ENCODE assay signal across 20 cellular contexts in genomic region chr6:157492249-157492648, GRCh38.
DNase-seq lines count a peak whose midpoint lies in the region; ATAC-seq, FAIRE-seq and TF ChIP-seq lines count a peak whose summit lies in the region.
"Had no signal": no experiment of that assay in that cellular context is flagged by ENCODE, and none has a peak within 500 bp of the region (broad histone marks: within the 10 kb centered on the region; RNA-seq: fewer than 3 reads in every experiment).

No MANE protein-coding gene starts in this region.

- no peak for ATAC-seq in WTC11
- no peak for ATAC-seq in natural killer cell treated with Interleukin-12 subunit alpha and Interleukin-12 subunit beta and Interleukin-15 and Interleukin-18, amount 100 ng/mL, for 72 hours

- H3K4me1 Mint-ChIP-seq in WTC11: peaks cover 47% of the 10 kb centered on the region
- H3K4me1 Mint-ChIP-seq in neural progenitor cell: peaks cover 20% of the 10 kb centered on the region
- peaks cover 54% of the 10 kb centered on the region for H3K4me1 Mint-ChIP-seq in endothelial cell (ENCODE audit: unreplicated experiment)
- peaks cover 12 to 14% of the 10 kb centered on the region in 2 donors for H3K4me1 Mint-ChIP-seq in natural killer cell treated with Interleukin-12 subunit alpha and Interleukin-12 subunit beta and Interleukin-15 and Interleukin-18, amount 100 ng/mL, for 72 hours (ENCODE audit: low read depth in 2 of 2)

- no peaks in the 10 kb centered on the region for H3F3A ChIP-seq in neural progenitor cell (ENCODE audit: low read depth)

- no peaks in the 10 kb centered on the region for H3K79me1 ChIP-seq in H1 (ENCODE audit: low read depth, low read length)

- H3K27me3 ChIP-seq in H1 (replicated peaks in 1 of 4; ENCODE audit: control insufficient read depth in 3 of 4, extremely low read depth in 1 of 4, insufficient read depth in 3 of 4, low read length in 3 of 4): no peaks in the 10 kb centered on the region
- no peaks in the 10 kb centered on the region for H3K27me3 ChIP-seq in neural progenitor cell

- peak overlapping the region; percentile 6; the same call in 1 of the 2 replicates for H4K8ac ChIP-seq in H1 (ENCODE audit: extremely low read depth, insufficient read depth, low read length)

- no peak for FAIRE-seq in H1 (lab: Jason Lieb, UNC)
- FAIRE-seq: A204.1, D721Med, GM12892, GM18507, HepG2, HTR-8/SVneo had no signal

- H4K20me1 ChIP-seq in H1 (replicated peaks in 1 of 2; ENCODE audit: control insufficient read depth in 1 of 2, insufficient read depth in 2 of 2, low read length in 2 of 2): no peaks in the 10 kb centered on the region
- no peaks in the 10 kb centered on the region for H4K20me1 ChIP-seq in neural progenitor cell (ENCODE audit: low read depth)

- no peak overlapping the region for H3K4ac ChIP-seq in H1 (replicated peaks; ENCODE audit: insufficient read length, low read depth, low read length)

- H3K4me1 ChIP-seq in H1 (replicated peaks in 1 of 4; ENCODE audit: control insufficient read depth in 3 of 4, insufficient read depth in 4 of 4, low read length in 3 of 4) (peaks cover 0 to 14% (median 4%) of the 10 kb centered on the region in 4 experiments; a peak in 6 of 7 replicates), neural progenitor cell (peaks cover 28% of the 10 kb centered on the region)
- H3K4me1 ChIP-seq: Caco-2 had no signal

- H2BK15ac ChIP-seq in H1 (ENCODE audit: low read length): no peak overlapping the region

- no peak overlapping the region for H2BK120ac ChIP-seq in H1 (replicated peaks; ENCODE audit: low read depth, low read length)

- CTCF ChIA-PET in WTC11 (lab: Charles Lee) (interaction anchor here (0.6 kb wide), 1 partner anchor 10 kb away, joined by 3 read pairs; no protein-coding TSS in a partner anchor), H1 (lab: Charles Lee; ENCODE audit: partially characterized antibody) (interaction anchor here (1.2 to 1.3 kb wide), 2 partner anchors 30 to 89 kb away, joined by 3 to 6 read pairs; no protein-coding TSS in a partner anchor)

- H3K36me3 Mint-ChIP-seq in WTC11 (peaks cover 3% of the 10 kb centered on the region), neural progenitor cell (peaks cover 5% of the 10 kb centered on the region), endothelial cell (ENCODE audit: low read depth, unreplicated experiment) (peaks cover 18% of the 10 kb centered on the region)
- H3K36me3 Mint-ChIP-seq in natural killer cell treated with Interleukin-12 subunit alpha and Interleukin-12 subunit beta and Interleukin-15 and Interleukin-18, amount 100 ng/mL, for 72 hours: no peaks in the 10 kb centered on the region

- no peak overlapping the region for H3K56ac ChIP-seq in H1 (replicated peaks; ENCODE audit: insufficient read length, low read depth, low read length)

- no peak overlapping the region for H3K4me2 ChIP-seq in H1 (ENCODE audit: insufficient read depth in 1 of 2, low read depth in 2 of 2, low read length in 2 of 2)
- no peak overlapping the region for H3K4me2 ChIP-seq in neural progenitor cell

- no peak overlapping the region for H3K18ac ChIP-seq in H1 (ENCODE audit: extremely low read depth, low read length)

- H3K79me2 ChIP-seq in H1 (ENCODE audit: control insufficient read depth in 1 of 2, insufficient read depth in 2 of 2, low read length in 2 of 2) (no peaks in the 10 kb centered on the region), neural progenitor cell (ENCODE audit: low read depth) (no peaks in the 10 kb centered on the region)

- TF ChIP-seq RAD21 in H1 (IDR thresholded peaks at IDR 0.05 in 1 of 2, conservative IDR thresholded peaks at IDR 0.05 in 1 of 2; ENCODE audit: low read depth in 2 of 2, low read length in 2 of 2): no peak

- TF ChIP-seq CTCF in WTC11 (IDR thresholded peaks at IDR 0.05): no peak
- TF ChIP-seq CTCF in H1 (IDR thresholded peaks at IDR 0.05; ENCODE audit: control extremely low read depth in 1 of 3, insufficient read depth in 1 of 3, low read depth in 1 of 3, low read length in 3 of 3): no peak
- TF ChIP-seq CTCF in neural progenitor cell (IDR thresholded peaks at IDR 0.05): no peak
- TF ChIP-seq CTCF in endothelial cell (IDR thresholded peaks at IDR 0.05; ENCODE audit: unreplicated experiment): no peak

- no peak overlapping the region for H3K4me3 ChIP-seq in H1 (ENCODE audit: extremely low read depth in 1 of 4, insufficient read depth in 2 of 4, low read depth in 3 of 4, low read length in 4 of 4)
- no peak overlapping the region for H3K4me3 ChIP-seq in neural progenitor cell

- H3K36me3 ChIP-seq in H1 (ENCODE audit: control insufficient read depth in 2 of 4, insufficient read depth in 4 of 4, low read length in 3 of 4) (no peaks in the 10 kb centered on the region; a peak in 1 of 8 replicates), neural progenitor cell (no peaks in the 10 kb centered on the region)

- WGBS in H1 (ENCODE audit: extremely low coverage in 1 of 2, insufficient coverage in 1 of 2, insufficient read length in 1 of 2, insufficient replicate concordance in 2 of 2, low coverage in 1 of 2, low lambda C conversion rate in 2 of 2, missing lambda C conversion rate in 1 of 2), 2 experiments: 88% methylated on average over 12 of the region's 12 CpGs; no CpG with 5 or more reads in 1 of the 2 experiments

- H3K9ac ChIP-seq in H1 (replicated peaks in 1 of 4; ENCODE audit: extremely low read depth in 1 of 4, low read depth in 3 of 4, low read length in 3 of 4) (no peak overlapping the region), neural progenitor cell (no peak overlapping the region)

- H3K23ac ChIP-seq in H1 (ENCODE audit: insufficient read length): no peak overlapping the region

- no peak overlapping the region for H2BK20ac ChIP-seq in H1 (ENCODE audit: low read length)

- H3K23me2 ChIP-seq in H1 (ENCODE audit: low read depth, low read length): no peaks in the 10 kb centered on the region

- H3K9me3 ChIP-seq in H1 (ENCODE audit: insufficient read depth in 2 of 2, low read depth in 1 of 2, low read length in 1 of 2): no peaks in the 10 kb centered on the region
- no peaks in the 10 kb centered on the region for H3K9me3 ChIP-seq in neural progenitor cell (ENCODE audit: low read depth)
- H3K9me3 ChIP-seq: Caco-2 had no signal

- H3K27ac Mint-ChIP-seq in WTC11 (peak overlapping the region; percentile 26; the same call in 1 of the 2 replicates), neural progenitor cell (peak overlapping the region; percentile 70), endothelial cell (ENCODE audit: unreplicated experiment) (no peak overlapping the region)
- no peak overlapping the region for H3K27ac Mint-ChIP-seq in natural killer cell treated with Interleukin-12 subunit alpha and Interleukin-12 subunit beta and Interleukin-15 and Interleukin-18, amount 100 ng/mL, for 72 hours
- H3K27ac Mint-ChIP-seq: CD4-positive, alpha-beta T cell; H9 had no signal

- no peak overlapping the region for H3K4me3 Mint-ChIP-seq in WTC11
- H3K4me3 Mint-ChIP-seq in neural progenitor cell: no peak overlapping the region
- H3K4me3 Mint-ChIP-seq in endothelial cell (ENCODE audit: unreplicated experiment): no peak overlapping the region
- H3K4me3 Mint-ChIP-seq in natural killer cell treated with Interleukin-12 subunit alpha and Interleukin-12 subunit beta and Interleukin-15 and Interleukin-18, amount 100 ng/mL, for 72 hours: no peak overlapping the region
- H3K4me3 Mint-ChIP-seq: CD4-positive, alpha-beta T cell; H9 had no signal

- no peak for TF ChIP-seq POLR2A in H1 (IDR thresholded peaks at IDR 0.05; ENCODE audit: control extremely low read depth in 1 of 2, low read depth in 2 of 2, low read length in 2 of 2)

- DNase-seq in WTC11 (ENCODE audit: low spot score) (no peak), H1 (ENCODE audit: low read depth in 1 of 2, low spot score in 2 of 2) (no peak), neural progenitor cell (ENCODE audit: low spot score) (no peak), endothelial cell (ENCODE audit: low spot score) (no peak), NCI-H510A (lab: John Stamatoyannopoulos, UW) (no peak), ureter (ENCODE audit: low spot score) (no peak)
- DNase-seq in natural killer cell treated with Interleukin-12 subunit alpha and Interleukin-12 subunit beta and Interleukin-15 and Interleukin-18, amount 100 ng/mL, for 72 hours (ENCODE audit: low spot score): no peak
- DNase-seq: AML-193; Caco-2; CD4-positive, alpha-beta T cell; GDM1; GOT3; H9 had no signal

- POLR2A ChIA-PET in WTC11 (lab: Charles Lee) (no interaction called here), H1 (lab: Charles Lee; ENCODE audit: partially characterized antibody) (no interaction called here)

- H3K27me3 Mint-ChIP-seq in WTC11 (ENCODE audit: low read depth): peaks cover 3% of the 10 kb centered on the region
- H3K27me3 Mint-ChIP-seq in neural progenitor cell (ENCODE audit: insufficient read depth, low read depth): no peaks in the 10 kb centered on the region
- H3K27me3 Mint-ChIP-seq in endothelial cell (ENCODE audit: unreplicated experiment): peaks cover 10% of the 10 kb centered on the region
- H3K27me3 Mint-ChIP-seq in natural killer cell treated with Interleukin-12 subunit alpha and Interleukin-12 subunit beta and Interleukin-15 and Interleukin-18, amount 100 ng/mL, for 72 hours: peaks cover 0 to 6% of the 10 kb centered on the region in 2 donors
- H3K27me3 Mint-ChIP-seq: CD4-positive, alpha-beta T cell had no signal

- peak overlapping the region; percentile 20 for H4K91ac ChIP-seq in H1 (replicated peaks; ENCODE audit: insufficient read length, low read length)

- H3K9me3 Mint-ChIP-seq in WTC11 (peaks cover 13% of the 10 kb centered on the region), neural progenitor cell (peaks cover 6% of the 10 kb centered on the region), endothelial cell (ENCODE audit: unreplicated experiment) (no peaks in the 10 kb centered on the region)
- H3K9me3 Mint-ChIP-seq in natural killer cell treated with Interleukin-12 subunit alpha and Interleukin-12 subunit beta and Interleukin-15 and Interleukin-18, amount 100 ng/mL, for 72 hours: no peaks in the 10 kb centered on the region
- H3K9me3 Mint-ChIP-seq: CD4-positive, alpha-beta T cell had no signal

- 0 out of 2 replicates have a peak overlapping the region, but pooled peaks have one; percentile 39 for H2BK12ac ChIP-seq in H1 (ENCODE audit: low read depth, low read length)

- no peak overlapping the region for H2AK5ac ChIP-seq in H1 (ENCODE audit: low read depth, low read length)

- H4K5ac ChIP-seq in H1 (ENCODE audit: insufficient read length, low read depth, low read length): no peak overlapping the region

- H3K14ac ChIP-seq in H1 (ENCODE audit: insufficient read length): no peak overlapping the region

- H2AFZ ChIP-seq in H1 (ENCODE audit: low read length) (no peak overlapping the region), neural progenitor cell (replicated peaks) (no peak overlapping the region)

- TF ChIP-seq EP300 in H1 (IDR thresholded peaks at IDR 0.05; ENCODE audit: borderline replicate concordance in 1 of 2, low read depth in 2 of 2, low read length in 2 of 2): no peak

- H3K27ac ChIP-seq in H1 (ENCODE audit: low read depth, low read length): no peak overlapping the region
- no peak overlapping the region for H3K27ac ChIP-seq in neural progenitor cell
- H3K27ac ChIP-seq: C4-2B had no signal

- peak overlapping the region; percentile 56; the same call in 1 of the 2 replicates for H2BK5ac ChIP-seq in H1 (ENCODE audit: low read depth, low read length)

TF ChIP-seq in WTC11, 78 proteins besides CTCF, POLR2A, EP300 and RAD21 (continues in another document):
- TF ChIP-seq JAZF1 (CRISPR knock-in tag; IDR thresholded peaks at IDR 0.05): no peak

Comparison
In these comparisons a context has a peak if more than half of its experiments do, and no peak if none do; other contexts are left out.
1. H3K27ac Mint-ChIP-seq: peak in WTC11 (single experiment) and neural progenitor cell (single experiment); none in endothelial cell (single experiment) and natural killer cell treated with Interleukin-12 subunit alpha and Interleukin-12 subunit beta and Interleukin-15 and Interleukin-18, amount 100 ng/mL, for 72 hours (0 of 2).